In genomic region chr12:51122844-51123243, GRCh38 we compare ENCODE assay signal across 1 cellular context.
TF ChIP-seq lines count a peak whose summit lies in the region.

No MANE protein-coding gene starts in this region.

TF ChIP-seq in HepG2, 621 proteins besides CTCF, POLR2A, EP300 and RAD21:
- TF ChIP-seq FOXA1 (IDR thresholded peaks at IDR 0.05): no peak
- no peak for TF ChIP-seq FOXA1 (CRISPR knock-in tag; IDR thresholded peaks at IDR 0.05)
- no peak for TF ChIP-seq ZHX2 (IDR thresholded peaks at IDR 0.05; ENCODE audit: low read depth)
- no peak for TF ChIP-seq ZHX2 (CRISPR knock-in tag; IDR thresholded peaks at IDR 0.05; ENCODE audit: borderline replicate concordance)
- TF ChIP-seq ZNF274 (CRISPR knock-in tag; IDR thresholded peaks at IDR 0.05): no peak
- no peak for TF ChIP-seq ZNF598 (CRISPR knock-in tag; IDR thresholded peaks at IDR 0.05; ENCODE audit: borderline replicate concordance)
- TF ChIP-seq PLRG1 (conservative IDR thresholded peaks at IDR 0.05): no peak
- no peak for TF ChIP-seq MATR3 (CRISPR knock-in tag; IDR thresholded peaks at IDR 0.05)
- TF ChIP-seq, protein P1, sequence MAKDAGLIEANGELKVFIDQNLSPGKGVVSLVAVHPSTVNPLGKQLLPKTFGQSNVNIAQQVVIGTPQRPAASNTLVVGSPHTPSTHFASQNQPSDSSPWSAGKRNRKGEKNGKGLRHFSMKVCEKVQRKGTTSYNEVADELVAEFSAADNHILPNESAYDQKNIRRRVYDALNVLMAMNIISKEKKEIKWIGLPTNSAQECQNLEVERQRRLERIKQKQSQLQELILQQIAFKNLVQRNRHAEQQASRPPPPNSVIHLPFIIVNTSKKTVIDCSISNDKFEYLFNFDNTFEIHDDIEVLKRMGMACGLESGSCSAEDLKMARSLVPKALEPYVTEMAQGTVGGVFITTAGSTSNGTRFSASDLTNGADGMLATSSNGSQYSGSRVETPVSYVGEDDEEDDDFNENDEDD (CRISPR knock-in tag; IDR thresholded peaks at IDR 0.05; ENCODE audit: borderline replicate concordance): no peak
